24 cellular contexts compared by ENCODE assay signal in the genomic region with DNA sequence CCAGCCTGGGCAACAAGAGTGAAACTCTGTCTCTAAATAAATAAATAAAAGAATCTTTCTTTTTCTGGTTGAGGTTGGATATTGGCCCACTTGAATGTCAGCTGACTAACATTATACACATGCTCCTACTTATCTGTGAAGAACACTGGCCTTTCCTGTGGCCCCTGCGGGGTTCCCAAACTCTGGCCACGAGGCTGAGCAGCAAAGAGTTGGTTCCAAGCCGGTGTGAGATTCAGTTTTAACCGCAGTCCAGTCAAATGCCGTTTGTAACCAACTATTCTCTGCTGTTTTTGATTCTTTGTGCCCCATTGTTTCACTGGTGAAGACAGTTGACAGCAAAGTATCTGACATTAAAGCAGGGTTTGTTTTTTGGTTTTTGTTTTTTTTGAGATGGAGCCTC. TPM values are rescaled to one million over a fixed set of nuclear protein-coding genes. Genes with fewer than 3 reads are reported as not detected.
"Had no signal": no experiment of that assay in that cellular context is flagged by ENCODE, and none has a peak within 500 bp of the region (broad histone marks: within the 10 kb centered on the region; RNA-seq: fewer than 3 reads in every experiment).

No MANE protein-coding gene starts in this region.

- H3K27me3 Mint-ChIP-seq: activated CD4-positive, alpha-beta T cell treated with anti-CD3 and anti-CD28 coated beads, Interleukin-2, amount 10 ng/mL, durations not matched to agents 24 days and 14 days; activated CD8-positive, alpha-beta memory T cell treated with anti-CD3 and anti-CD28 coated beads, Interleukin-2, amount 10 ng/mL, durations not matched to agents 7 days and 5 days; activated CD8-positive, alpha-beta T cell treated with anti-CD3 and anti-CD28 coated beads for 36 hours; activated naive CD4-positive, alpha-beta T cell treated with anti-CD3 and anti-CD28 coated beads, Interleukin-2, amount 10 ng/mL, durations not matched to agents 7 days and 5 days; progenitor cell of endocrine pancreas; stimulated activated naive CD8-positive, alpha-beta T cell treated with anti-CD3 and anti-CD28 coated beads, Interleukin-15, amount 100 ng/mL, for 72 hours; T-cell had no signal

- H3K36me3 ChIP-seq: cardiac muscle cell, left ventricle myocardium inferior, tibial artery had no signal

- H3K27me3 ChIP-seq: body of pancreas, cardiac muscle cell, tibial artery had no signal

- H3K27ac Mint-ChIP-seq: activated CD4-positive, alpha-beta T cell treated with anti-CD3 and anti-CD28 coated beads, Interleukin-2, amount 10 ng/mL, durations not matched to agents 24 days and 14 days; activated CD8-positive, alpha-beta memory T cell treated with anti-CD3 and anti-CD28 coated beads, Interleukin-2, amount 10 ng/mL, durations not matched to agents 7 days and 5 days; activated CD8-positive, alpha-beta T cell treated with anti-CD3 and anti-CD28 coated beads for 36 hours; activated naive CD4-positive, alpha-beta T cell treated with anti-CD3 and anti-CD28 coated beads, Interleukin-2, amount 10 ng/mL, durations not matched to agents 7 days and 5 days; dendritic cell treated with granulocyte-macrophage colony-stimulating factor and Interleukin-4, amounts not matched to agents 40 ng/mL and 50 ng/mL, for 4 days; natural killer cell; progenitor cell of endocrine pancreas; stimulated activated naive CD8-positive, alpha-beta T cell treated with anti-CD3 and anti-CD28 coated beads, Interleukin-15, amount 100 ng/mL, for 72 hours; T-cell had no signal

- H3K27ac ChIP-seq: body of pancreas, cardiac muscle cell, left ventricle myocardium inferior, tibial artery had no signal

- H3K36me3 Mint-ChIP-seq: activated CD8-positive, alpha-beta memory T cell treated with anti-CD3 and anti-CD28 coated beads, Interleukin-2, amount 10 ng/mL, durations not matched to agents 7 days and 5 days; activated naive CD4-positive, alpha-beta T cell treated with anti-CD3 and anti-CD28 coated beads, Interleukin-2, amount 10 ng/mL, durations not matched to agents 7 days and 5 days; natural killer cell; T-cell had no signal

- H3K9me3 ChIP-seq: body of pancreas, left ventricle myocardium inferior, tibial artery had no signal

- ATAC-seq: activated CD4-positive, CD25-positive, alpha-beta regulatory T cell treated with anti-CD3 and anti-CD28 coated beads, Interleukin-2, amount 50 U/mL, for 24 hours; activated CD8-positive, alpha-beta memory T cell treated with anti-CD3 and anti-CD28 coated beads, Interleukin-2, amount 10 ng/mL, durations not matched to agents 7 days and 5 days; activated CD8-positive, alpha-beta T cell treated with anti-CD3 and anti-CD28 coated beads for 36 hours; body of pancreas; esophagus mucosa; natural killer cell; stimulated activated naive CD8-positive, alpha-beta T cell treated with anti-CD3 and anti-CD28 coated beads, Interleukin-15, amount 100 ng/mL, for 72 hours; T-cell had no signal

- H3K4me3 Mint-ChIP-seq: activated CD4-positive, alpha-beta T cell treated with anti-CD3 and anti-CD28 coated beads, Interleukin-2, amount 10 ng/mL, durations not matched to agents 24 days and 14 days; activated CD8-positive, alpha-beta memory T cell treated with anti-CD3 and anti-CD28 coated beads, Interleukin-2, amount 10 ng/mL, durations not matched to agents 7 days and 5 days; activated CD8-positive, alpha-beta T cell treated with anti-CD3 and anti-CD28 coated beads for 36 hours; activated naive CD4-positive, alpha-beta T cell treated with anti-CD3 and anti-CD28 coated beads, Interleukin-2, amount 10 ng/mL, durations not matched to agents 7 days and 5 days; dendritic cell treated with granulocyte-macrophage colony-stimulating factor and Interleukin-4, amounts not matched to agents 40 ng/mL and 50 ng/mL, for 4 days; natural killer cell; stimulated activated naive CD8-positive, alpha-beta T cell treated with anti-CD3 and anti-CD28 coated beads, Interleukin-15, amount 100 ng/mL, for 72 hours; T-cell had no signal

- H3K9me3 Mint-ChIP-seq: activated CD4-positive, alpha-beta T cell treated with anti-CD3 and anti-CD28 coated beads, Interleukin-2, amount 10 ng/mL, durations not matched to agents 24 days and 14 days; activated CD8-positive, alpha-beta T cell treated with anti-CD3 and anti-CD28 coated beads for 36 hours; activated naive CD4-positive, alpha-beta T cell treated with anti-CD3 and anti-CD28 coated beads, Interleukin-2, amount 10 ng/mL, durations not matched to agents 7 days and 5 days; dendritic cell treated with granulocyte-macrophage colony-stimulating factor and Interleukin-4, amounts not matched to agents 40 ng/mL and 50 ng/mL, for 4 days; natural killer cell; stimulated activated naive CD8-positive, alpha-beta T cell treated with anti-CD3 and anti-CD28 coated beads, Interleukin-15, amount 100 ng/mL, for 72 hours; T-cell had no signal

- DNase-seq: activated CD4-positive, alpha-beta T cell treated with anti-CD3 and anti-CD28 coated beads, Interleukin-2, amount 10 ng/mL, durations not matched to agents 24 days and 14 days; activated CD8-positive, alpha-beta memory T cell treated with anti-CD3 and anti-CD28 coated beads, Interleukin-2, amount 10 ng/mL, durations not matched to agents 7 days and 5 days; activated CD8-positive, alpha-beta T cell treated with anti-CD3 and anti-CD28 coated beads for 36 hours; activated effector memory CD4-positive, alpha-beta T cell treated with anti-CD3 and anti-CD28 coated beads, Interleukin-2, amount 50 U/mL, for 16 hours; activated naive CD4-positive, alpha-beta T cell treated with anti-CD3 and anti-CD28 coated beads, Interleukin-2, amount 10 ng/mL, durations not matched to agents 7 days and 5 days; activated T-cell treated with anti-CD3 and anti-CD28 coated beads for 4 hours; body of pancreas; effector CD4-positive, alpha-beta T cell; glutamatergic neuron; hippocampal formation; left ventricle myocardium inferior; mammary epithelial cell; midbrain; natural killer cell; retina; stimulated activated CD4-positive, alpha-beta T cell treated with anti-CD3 and anti-CD28 coated beads, Interleukin-4, amount 100 ng/mL, for 24 hours; stimulated activated naive CD8-positive, alpha-beta T cell treated with anti-CD3 and anti-CD28 coated beads, Interleukin-15, amount 100 ng/mL, for 72 hours; T-cell; tibial artery had no signal

- H3K4me3 ChIP-seq: body of pancreas, cardiac muscle cell, left ventricle myocardium inferior, tibial artery had no signal

RNA-seq across cellular contexts. Expression of a gene that starts 11.2 kb away (rescaled TPM):
- total RNA-seq: natural killer cell had no signal
